In genomic region chr11:65136515-65137096, GRCh38 we compare ENCODE assay signal across 14 cellular contexts. TPM values are rescaled to one million over a fixed set of nuclear protein-coding genes. Genes with fewer than 3 reads are reported as not detected.
DNase-seq lines count a peak whose midpoint lies in the region; ATAC-seq, FAIRE-seq and TF ChIP-seq lines count a peak whose summit lies in the region.
"Had no signal": no experiment of that assay in that cellular context is flagged by ENCODE, and none has a peak within 500 bp of the region (broad histone marks: within the 10 kb centered on the region; RNA-seq: fewer than 3 reads in every experiment).

No MANE protein-coding gene starts in this region.

- peaks cover 11% of the 10 kb centered on the region for H3K79me1 ChIP-seq in trophoblast cell (ENCODE audit: low read length)

- peaks cover 21% of the 10 kb centered on the region for H3F3A ChIP-seq in DOHH2 (ENCODE audit: control insufficient read depth, insufficient read depth)

- no peak overlapping the region for H4K8ac ChIP-seq in trophoblast cell (ENCODE audit: low read depth, low read length)

- H4K12ac ChIP-seq in trophoblast cell (ENCODE audit: low read depth, low read length), result no peak overlapping the region

- H4K20me1 ChIP-seq in DOHH2 (ENCODE audit: control insufficient read depth, insufficient read depth, low read depth, low read length), result peaks cover 4% of the 10 kb centered on the region; the same call in 1 of the 2 replicates

- H3K27me3 ChIP-seq in DOHH2 (ENCODE audit: control insufficient read depth, low read length) (no peaks in the 10 kb centered on the region), trophoblast cell (ENCODE audit: insufficient read depth, low read length) (no peaks in the 10 kb centered on the region)
- H3K27me3 ChIP-seq: suprapubic skin had no signal

- H3K79me2 ChIP-seq in DOHH2 (ENCODE audit: control insufficient read depth, low read length) (peaks cover 37% of the 10 kb centered on the region), trophoblast cell (ENCODE audit: control insufficient read depth, insufficient read depth, low read length, poor library complexity) (peaks cover 9% of the 10 kb centered on the region)

- no peak overlapping the region for H2BK5ac ChIP-seq in trophoblast cell (ENCODE audit: low read depth, low read length, poor library complexity)

- no peak overlapping the region for H3K18ac ChIP-seq in trophoblast cell (ENCODE audit: low read length)

- ATAC-seq in T-helper 17 cell, result no peak
- no peak for ATAC-seq in effector memory CD8-positive, alpha-beta T cell (replicated peaks)
- ATAC-seq: left ventricle myocardium superior had no signal

- H3K27ac ChIP-seq in DOHH2 (ENCODE audit: low read depth, low read length), result no peak overlapping the region
- H3K27ac ChIP-seq in trophoblast cell (ENCODE audit: low read depth, low read length), result no peak overlapping the region

- peak overlapping the region; percentile 30 for H3K23ac ChIP-seq in trophoblast cell (ENCODE audit: low read length)

- no peak overlapping the region for H3K4ac ChIP-seq in trophoblast cell (ENCODE audit: low read depth, low read length)

- H3K9me3 ChIP-seq in DOHH2 (ENCODE audit: control insufficient read depth, insufficient read depth, low read length) (no peaks in the 10 kb centered on the region), T-helper 17 cell (ENCODE audit: control insufficient read depth, low read length, poor library complexity, severe bottlenecking) (no peaks in the 10 kb centered on the region), trophoblast cell (ENCODE audit: insufficient read depth, low read depth, low read length) (peaks cover 1% of the 10 kb centered on the region)
- H3K9me3 ChIP-seq: suprapubic skin had no signal

- no peaks in the 10 kb centered on the region for H3K9me2 ChIP-seq in DOHH2 (replicated peaks; ENCODE audit: control insufficient read depth, low read length)

- H3K36me3 ChIP-seq in DOHH2 (ENCODE audit: control insufficient read depth, low read length) (peaks cover 25% of the 10 kb centered on the region), trophoblast cell (ENCODE audit: control insufficient read depth in 1 of 2, insufficient read depth in 2 of 2, low read length in 2 of 2) (peaks cover 13 to 15% of the 10 kb centered on the region in 2 experiments)

- no peak for FAIRE-seq in frontal cortex (lab: Jason Lieb, UNC)

- H2BK120ac ChIP-seq in trophoblast cell (ENCODE audit: insufficient read depth, low read length, poor library complexity), result no peak overlapping the region

- no peak for TF ChIP-seq CTCF in DOHH2 (IDR thresholded peaks at IDR 0.05; ENCODE audit: low read depth, low read length, poor library complexity, severe bottlenecking)

- no peak overlapping the region for H2BK12ac ChIP-seq in trophoblast cell (ENCODE audit: low read length)

- H2AK5ac ChIP-seq in trophoblast cell (ENCODE audit: low read length), result no peak overlapping the region

- no CpG with 5 or more reads among the region's 15 CpGs for WGBS in trophoblast cell (ENCODE audit: extremely low coverage, insufficient coverage, insufficient read length)

- peak overlapping the region; percentile 85 for H3K4me3 Mint-ChIP-seq in T-helper 17 cell
- H3K4me3 Mint-ChIP-seq in effector memory CD8-positive, alpha-beta T cell, result peak overlapping the region in 1 of 2 donors; percentile 99

- no peak overlapping the region for H4K91ac ChIP-seq in trophoblast cell (ENCODE audit: low read depth, low read length)

- H3K4me1 ChIP-seq in DOHH2 (ENCODE audit: control insufficient read depth, low read length), result peaks cover 39% of the 10 kb centered on the region
- peaks cover 7 to 12% of the 10 kb centered on the region in 2 experiments for H3K4me1 ChIP-seq in trophoblast cell (ENCODE audit: control insufficient read depth in 1 of 2, insufficient read depth in 2 of 2, low read length in 2 of 2)

- H3K4me2 ChIP-seq in DOHH2 (ENCODE audit: low read length) (peak overlapping the region; percentile 99), trophoblast cell (ENCODE audit: low read length) (no peak overlapping the region)

- H3K36me3 Mint-ChIP-seq in T-helper 17 cell (ENCODE audit: low read depth), result no peaks in the 10 kb centered on the region
- H3K36me3 Mint-ChIP-seq in effector memory CD8-positive, alpha-beta T cell (ENCODE audit: insufficient read depth), result peaks cover 40% of the 10 kb centered on the region

- no peaks in the 10 kb centered on the region for H3K9me3 Mint-ChIP-seq in effector memory CD8-positive, alpha-beta T cell

- peak overlapping the region; percentile 99 for H3K4me3 ChIP-seq in DOHH2 (ENCODE audit: low read length)
- no peak overlapping the region for H3K4me3 ChIP-seq in trophoblast cell (ENCODE audit: low read depth, low read length)
- H3K4me3 ChIP-seq: suprapubic skin had no signal

- peaks cover 28% of the 10 kb centered on the region for H3K4me1 Mint-ChIP-seq in T-helper 17 cell
- H3K4me1 Mint-ChIP-seq in effector memory CD8-positive, alpha-beta T cell (ENCODE audit: low read depth in 2 of 2), result peaks cover 32% of the 10 kb centered on the region in 2 donors

- no peaks in the 10 kb centered on the region for H3K27me3 Mint-ChIP-seq in T-helper 17 cell
- peaks cover 0 to 2% of the 10 kb centered on the region in 2 donors for H3K27me3 Mint-ChIP-seq in effector memory CD8-positive, alpha-beta T cell

- H3K27ac Mint-ChIP-seq in T-helper 17 cell, result peak overlapping the region; percentile 100
- peak overlapping the region; percentile 100 for H3K27ac Mint-ChIP-seq in effector memory CD8-positive, alpha-beta T cell

- no peak overlapping the region for H3K9ac ChIP-seq in trophoblast cell (ENCODE audit: low read length)

- H3K14ac ChIP-seq in trophoblast cell (ENCODE audit: low read length), result no peak overlapping the region

- DNase-seq in T-helper 17 cell (no peak), trophoblast cell (no peak), frontal cortex (ENCODE audit: low spot score in 2 of 2) (no peak), NCI-H82 treated with DMSO at 0.1 percent for 48 hours (lab: John Stamatoyannopoulos, UW; ENCODE audit: unreplicated experiment) (no peak)
- no peak for DNase-seq in effector memory CD8-positive, alpha-beta T cell
- no peak for DNase-seq in activated CD8-positive, alpha-beta memory T cell treated with anti-CD3 and anti-CD28 coated beads, Interleukin-2, amount 50 U/mL, for 48 hours
- DNase-seq: activated gamma-delta T cell treated with Interleukin-2 at 50 U/mL for 16 hours, cerebellar nuclear complex, H7, left ventricle myocardium superior, NCI-H2171 treated with DMSO at 0.1 percent for 48 hours, nucleus accumbens had no signal

- H2AFZ ChIP-seq in trophoblast cell (ENCODE audit: insufficient read depth, low read length, poor library complexity), result no peak overlapping the region

RNA-seq across cellular contexts. Expression of gene SYVN1, which starts 2.3 kb away (rescaled TPM):
- 10 to 100 TPM; 80.6 to 81.1 TPM for total RNA-seq in T-helper 17 cell
- polyA plus RNA-seq in trophoblast cell (2013), result 55.0 and 60.0 TPM in 2 replicates
- total RNA-seq in frontal cortex, result 7.7 TPM

RNA-seq across cellular contexts. Expression of gene MRPL49, which starts 14.5 kb away (rescaled TPM):
- 10 to 100 TPM; 42.8 to 44.8 TPM for total RNA-seq in T-helper 17 cell
- polyA plus RNA-seq in trophoblast cell (2013), result 40.1 and 43.1 TPM in 2 replicates
- total RNA-seq in frontal cortex, result 29.3 TPM

RNA-seq across cellular contexts. Expression of gene FAU, which starts 14.7 kb away (rescaled TPM):
- total RNA-seq in T-helper 17 cell (1,000 to 10,000 TPM; 1,401 to 1,408 TPM), frontal cortex (251 TPM)
- polyA plus RNA-seq in trophoblast cell (2013), result 1,352 and 1,391 TPM in 2 replicates

RNA-seq across cellular contexts. Expression of gene ZNHIT2, which starts 19.1 kb away (rescaled TPM):
- total RNA-seq in T-helper 17 cell (1 to 10 TPM; 7.5 to 8.7 TPM), frontal cortex (6.1 TPM)
- polyA plus RNA-seq in trophoblast cell (2013), result 5.8 and 5.9 TPM in 2 replicates

RNA-seq across cellular contexts. Expression of gene TM7SF2, which starts 24.9 kb away (rescaled TPM):
- 10 to 100 TPM; 15.2 to 18.5 TPM for total RNA-seq in T-helper 17 cell
- 65.1 and 67.5 TPM in 2 replicates for polyA plus RNA-seq in trophoblast cell (2013)
- 54.6 TPM for total RNA-seq in frontal cortex
